8 cellular contexts compared by ENCODE assay signal in the genomic region with DNA sequence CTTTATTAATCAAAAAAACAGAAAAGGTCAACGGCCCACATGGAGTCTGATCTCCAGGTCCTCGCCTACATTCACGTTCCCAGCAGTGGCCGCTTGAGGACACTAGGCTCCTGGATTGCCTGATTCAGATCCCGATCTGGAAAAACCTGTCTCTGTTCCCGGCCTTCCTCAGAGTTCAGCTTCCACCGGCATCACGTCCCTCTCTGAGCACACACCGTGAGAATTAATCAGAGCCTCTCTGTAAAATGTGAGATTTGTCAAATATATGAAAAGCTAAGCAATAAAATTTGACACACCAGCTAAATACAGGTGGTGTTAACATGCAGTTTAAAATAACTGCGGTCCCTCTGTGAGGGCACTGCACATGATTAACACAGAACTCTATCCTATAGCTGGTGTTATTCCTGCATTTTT.
A peak's percentile ranks its signal among the peaks of the same experiment; 100 is the strongest.
DNase-seq lines count a peak whose midpoint lies in the region; ATAC-seq, FAIRE-seq and TF ChIP-seq lines count a peak whose summit lies in the region.

No MANE protein-coding gene starts in this region.

- no peak overlapping the region for H3K4me3 ChIP-seq in KMS-11 (IDR thresholded peaks at IDR 0.05; ENCODE audit: insufficient read depth, low read depth, low read length)
- peak overlapping the region; percentile 2 for H3K4me3 ChIP-seq in bronchial epithelial cell (ENCODE audit: low read depth, low read length)
- no peak overlapping the region for H3K4me3 ChIP-seq in transverse colon

- no peak for TF ChIP-seq EP300 in transverse colon (IDR thresholded peaks at IDR 0.05; ENCODE audit: low read depth)

- H3K27ac ChIP-seq in KMS-11 (no peak overlapping the region), transverse colon (peak overlapping the region; percentile 71 to 83 (median 82))

- no peaks in the 10 kb centered on the region for H3K36me3 Mint-ChIP-seq in activated naive CD4-positive, alpha-beta T cell treated with anti-CD3 and anti-CD28 coated beads for 36 hours (ENCODE audit: low read depth)

- WGBS in transverse colon (ENCODE audit: low coverage in 1 of 2), 2 donors, result 31 to 37% methylated on average over 10 of the region's 10 CpGs

- peaks cover 5% of the 10 kb centered on the region for H3K27me3 Mint-ChIP-seq in activated naive CD4-positive, alpha-beta T cell treated with anti-CD3 and anti-CD28 coated beads for 36 hours (ENCODE audit: low read depth)

- H3K4me1 Mint-ChIP-seq in activated naive CD4-positive, alpha-beta T cell treated with anti-CD3 and anti-CD28 coated beads for 36 hours (ENCODE audit: low read depth), result peaks cover 9% of the 10 kb centered on the region

- H3K27me3 ChIP-seq in KMS-11 (ENCODE audit: insufficient read depth, low read depth) (no peaks in the 10 kb centered on the region), bronchial epithelial cell (ENCODE audit: control insufficient read depth, insufficient read depth, low read length) (no peaks in the 10 kb centered on the region), transverse colon (no peaks in the 10 kb centered on the region)

- DNase-seq in bronchial epithelial cell (ENCODE audit: low read depth) (peak; percentile 88), kidney tubule cell (ENCODE audit: low spot score) (peak; percentile 84), transverse colon (peak; percentile 68), RPMI8226 (no peak)
- DNase-seq in activated naive CD4-positive, alpha-beta T cell treated with anti-CD3 and anti-CD28 coated beads for 36 hours, result no peak

- CTCF ChIA-PET in activated naive CD4-positive, alpha-beta T cell treated with anti-CD3 and anti-CD28 coated beads for 36 hours (lab: Charles Lee), result interaction anchor here (0.6 to 2.3 kb wide), 5 partner anchors 37 to 374 kb away, joined by 3 to 22 read pairs (median 4); no protein-coding TSS in a partner anchor

- no peak for ATAC-seq in GM21360 (IDR thresholded peaks at IDR 0.05; ENCODE audit: unreplicated experiment)
- no peak for ATAC-seq in HG03378 (IDR thresholded peaks at IDR 0.05; ENCODE audit: unreplicated experiment)

- TF ChIP-seq CTCF in KMS-11 (conservative IDR thresholded peaks at IDR 0.05; ENCODE audit: low read depth, low read length) (no peak), bronchial epithelial cell (IDR thresholded peaks at IDR 0.05; ENCODE audit: insufficient read depth, low read length, severe bottlenecking) (peak; percentile 86), transverse colon (IDR thresholded peaks at IDR 0.05) (peak; percentile 48 to 67 (median 54))

- H3K4me1 ChIP-seq in KMS-11 (ENCODE audit: low read depth, poor library complexity, severe bottlenecking) (peaks cover 31% of the 10 kb centered on the region), transverse colon (peaks cover 11 to 30% (median 26%) of the 10 kb centered on the region in 4 donors)

- no peak overlapping the region for H3K27ac Mint-ChIP-seq in activated naive CD4-positive, alpha-beta T cell treated with anti-CD3 and anti-CD28 coated beads for 36 hours

- no peak overlapping the region for H3K9ac ChIP-seq in KMS-11

- peak overlapping the region; percentile 55 for H3K4me2 ChIP-seq in KMS-11

- no peak for TF ChIP-seq POLR2A in transverse colon (IDR thresholded peaks at IDR 0.05)

- H2AFZ ChIP-seq in KMS-11 (ENCODE audit: low read depth), result no peak overlapping the region

- H3K79me2 ChIP-seq in KMS-11 (ENCODE audit: insufficient read depth, low read depth), result no peaks in the 10 kb centered on the region

- no peaks in the 10 kb centered on the region for H3K36me3 ChIP-seq in KMS-11 (ENCODE audit: insufficient read depth)
- no peaks in the 10 kb centered on the region for H3K36me3 ChIP-seq in bronchial epithelial cell (ENCODE audit: control insufficient read depth, insufficient read depth, low read length)
- no peaks in the 10 kb centered on the region for H3K36me3 ChIP-seq in transverse colon

- no peaks in the 10 kb centered on the region for H3K9me3 ChIP-seq in transverse colon

- intact Hi-C loops in transverse colon (cut with DNase I; ENCODE audit: low total_unique reads), result loop anchor here (10.0 kb wide), 1 partner anchor 65 kb away; no protein-coding TSS in a partner anchor
- intact Hi-C loops in activated naive CD4-positive, alpha-beta T cell treated with anti-CD3 and anti-CD28 coated beads for 36 hours (cut with micrococcal nuclease), result loop anchor here (5.0 kb wide), 1 partner anchor 47 kb away; no protein-coding TSS in a partner anchor

- H3K4me3 Mint-ChIP-seq in activated naive CD4-positive, alpha-beta T cell treated with anti-CD3 and anti-CD28 coated beads for 36 hours, result no peak overlapping the region

- in situ Hi-C loops in transverse colon (cut with MboI; ENCODE audit: low pct_ligation_motif_present in 1 of 4, low pct_unique_long_range_greater_than_20kb in 1 of 4, low sequenced_read_pairs in 3 of 4), result no loop called here

- H4K20me1 ChIP-seq in KMS-11 (ENCODE audit: insufficient read depth), result no peaks in the 10 kb centered on the region

- no peaks in the 10 kb centered on the region for H3K9me3 Mint-ChIP-seq in activated naive CD4-positive, alpha-beta T cell treated with anti-CD3 and anti-CD28 coated beads for 36 hours

- FAIRE-seq in bronchial epithelial cell (lab: Jason Lieb, UNC), result no peak

Comparison
In these comparisons a context has a peak if more than half of its experiments do, and no peak if none do; other contexts are left out.
1. DNase-seq: peak in bronchial epithelial cell (single experiment), kidney tubule cell (single experiment) and transverse colon (single experiment); none in RPMI8226 (single experiment) and activated naive CD4-positive, alpha-beta T cell treated with anti-CD3 and anti-CD28 coated beads for 36 hours (single experiment).